In genomic region chr10:97540669-97541500, GRCh38 we compare ENCODE assay signal across 1 cellular context.
TF ChIP-seq lines count a peak whose summit lies in the region.

No MANE protein-coding gene starts in this region.

TF ChIP-seq in HepG2, 621 proteins besides CTCF, POLR2A, EP300 and RAD21:
- TF ChIP-seq SALL2 (CRISPR knock-in tag; IDR thresholded peaks at IDR 0.05): no peak
- no peak for TF ChIP-seq BORCS8-MEF2B (CRISPR knock-in tag; IDR thresholded peaks at IDR 0.05)
- TF ChIP-seq EHMT2 (IDR thresholded peaks at IDR 0.05; ENCODE audit: borderline replicate concordance, low read depth, low read length): no peak
- TF ChIP-seq, protein P1, sequence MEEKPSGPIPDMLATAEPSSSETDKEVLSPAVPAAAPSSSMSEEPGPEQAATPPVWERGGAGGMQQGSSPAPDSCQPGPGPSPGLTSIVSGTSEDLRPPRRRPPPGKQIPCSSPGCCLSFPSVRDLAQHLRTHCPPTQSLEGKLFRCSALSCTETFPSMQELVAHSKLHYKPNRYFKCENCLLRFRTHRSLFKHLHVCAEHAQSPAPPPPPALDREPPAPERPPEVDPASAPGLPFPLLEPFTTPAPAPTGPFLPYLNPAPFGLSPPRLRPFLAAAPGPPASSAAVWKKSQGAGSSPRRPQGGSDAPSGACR (CRISPR knock-in tag; IDR thresholded peaks at IDR 0.05): no peak
- TF ChIP-seq ZKSCAN1 (IDR thresholded peaks at IDR 0.05; ENCODE audit: low read length): no peak
- TF ChIP-seq ZNF121 (CRISPR knock-in tag; IDR thresholded peaks at IDR 0.05): no peak
- TF ChIP-seq HMGXB4 (CRISPR knock-in tag; IDR thresholded peaks at IDR 0.05; ENCODE audit: borderline replicate concordance in 1 of 2, low read depth in 1 of 2): no peak
- no peak for TF ChIP-seq STAT5B (CRISPR knock-in tag; IDR thresholded peaks at IDR 0.05)
- TF ChIP-seq RBFOX2 (IDR thresholded peaks at IDR 0.05; ENCODE audit: low read depth, low read length): no peak
- no peak for TF ChIP-seq E2F1 (CRISPR knock-in tag; IDR thresholded peaks at IDR 0.05)
- TF ChIP-seq ZFX (CRISPR knock-in tag; IDR thresholded peaks at IDR 0.05; ENCODE audit: low read depth): no peak
- no peak for TF ChIP-seq ZNF543 (CRISPR knock-in tag; IDR thresholded peaks at IDR 0.05)
